1 cellular context compared by ENCODE assay signal in genomic region chr16:2928151-2928550, GRCh38. TPM values are rescaled to one million over a fixed set of nuclear protein-coding genes. Genes with fewer than 3 reads are reported as not detected.
"Had no signal": no experiment of that assay in that cellular context is flagged by ENCODE, and none has a peak within 500 bp of the region (broad histone marks: within the 10 kb centered on the region; RNA-seq: fewer than 3 reads in every experiment).

No MANE protein-coding gene starts in this region.

RNA-seq across cellular contexts. Expression of gene KREMEN2, which starts 35.9 kb away (rescaled TPM):
- total RNA-seq: IMR-90 had no signal
